8 cellular contexts compared by ENCODE assay signal in genomic region chr12:120726510-120726793, GRCh38. TPM values are rescaled to one million over a fixed set of nuclear protein-coding genes. Genes with fewer than 3 reads are reported as not detected.
A peak's percentile ranks its signal among the peaks of the same experiment; 100 is the strongest.
DNase-seq lines count a peak whose midpoint lies in the region; ATAC-seq, FAIRE-seq and TF ChIP-seq lines count a peak whose summit lies in the region.

No MANE protein-coding gene starts in this region.

- H3K36me3 ChIP-seq in HepG2 (replicated peaks in 1 of 2; ENCODE audit: control insufficient read depth in 1 of 2, insufficient read depth in 2 of 2, low read length in 2 of 2), result peaks cover 10 to 27% of the 10 kb centered on the region in 2 experiments
- peaks cover 43% of the 10 kb centered on the region for H3K36me3 ChIP-seq in suprapubic skin

- TF ChIP-seq POLR2A in HepG2 (IDR thresholded peaks at IDR 0.05; ENCODE audit: insufficient read depth in 1 of 2, low read depth in 2 of 2, low read length in 2 of 2) (no peak), suprapubic skin (IDR thresholded peaks at IDR 0.05) (no peak)

- TF ChIP-seq EP300 in HepG2 (IDR thresholded peaks at IDR 0.05; ENCODE audit: low read depth in 2 of 2, low read length in 2 of 2) (no peak), HepG2 (CRISPR knock-in tag; IDR thresholded peaks at IDR 0.05; ENCODE audit: borderline replicate concordance) (no peak), suprapubic skin (IDR thresholded peaks at IDR 0.05) (no peak)

- H3K4me3 Mint-ChIP-seq in activated CD4-positive, alpha-beta T cell treated with anti-CD3 and anti-CD28 coated beads, Interleukin-2, amount 10 ng/mL, durations not matched to agents 7 days and 5 days, result peak overlapping the region; percentile 94
- peak overlapping the region; percentile 94 for H3K4me3 Mint-ChIP-seq in activated naive CD8-positive, alpha-beta T cell

- ATAC-seq in HepG2 (no peak), GM21390 (IDR thresholded peaks at IDR 0.05; ENCODE audit: unreplicated experiment) (no peak)
- no peak for ATAC-seq in activated CD4-positive, CD25-positive, alpha-beta regulatory T cell treated with anti-CD3 and anti-CD28 coated beads, Interleukin-2, amount 50 U/mL, for 24 hours

- H4K20me1 ChIP-seq in HepG2 (ENCODE audit: insufficient read depth, low read length), result no peaks in the 10 kb centered on the region

- H3K27me3 Mint-ChIP-seq in activated CD4-positive, alpha-beta T cell treated with anti-CD3 and anti-CD28 coated beads, Interleukin-2, amount 10 ng/mL, durations not matched to agents 7 days and 5 days, result no peaks in the 10 kb centered on the region
- no peaks in the 10 kb centered on the region for H3K27me3 Mint-ChIP-seq in activated naive CD8-positive, alpha-beta T cell

- H3K4me2 ChIP-seq in HepG2 (ENCODE audit: low read depth, low read length), result peak overlapping the region; percentile 92

- no peaks in the 10 kb centered on the region for H3K9me3 Mint-ChIP-seq in activated CD4-positive, alpha-beta T cell treated with anti-CD3 and anti-CD28 coated beads, Interleukin-2, amount 10 ng/mL, durations not matched to agents 7 days and 5 days
- H3K9me3 Mint-ChIP-seq in activated naive CD8-positive, alpha-beta T cell (ENCODE audit: low read depth), result no peaks in the 10 kb centered on the region

- peak overlapping the region; percentile 90 for H3K27ac Mint-ChIP-seq in activated CD4-positive, alpha-beta T cell treated with anti-CD3 and anti-CD28 coated beads, Interleukin-2, amount 10 ng/mL, durations not matched to agents 7 days and 5 days
- H3K27ac Mint-ChIP-seq in activated naive CD8-positive, alpha-beta T cell, result peak overlapping the region; percentile 86

- TF ChIP-seq CTCF in HepG2 (CRISPR knock-in tag; IDR thresholded peaks at IDR 0.05) (no peak), suprapubic skin (IDR thresholded peaks at IDR 0.05) (no peak)

- TF ChIP-seq RAD21 in HepG2 (CRISPR knock-in tag; IDR thresholded peaks at IDR 0.05), result no peak

- peaks cover 28% of the 10 kb centered on the region for H3K4me1 Mint-ChIP-seq in activated CD4-positive, alpha-beta T cell treated with anti-CD3 and anti-CD28 coated beads, Interleukin-2, amount 10 ng/mL, durations not matched to agents 7 days and 5 days
- peaks cover 19% of the 10 kb centered on the region for H3K4me1 Mint-ChIP-seq in activated naive CD8-positive, alpha-beta T cell (ENCODE audit: low read depth)

- H3K27ac ChIP-seq in HepG2 (ENCODE audit: extremely low read length, insufficient read depth, low read length), result peak overlapping the region; percentile 72
- no peak overlapping the region for H3K27ac ChIP-seq in suprapubic skin

- peak overlapping the region; percentile 84 for H3K9ac ChIP-seq in HepG2 (ENCODE audit: insufficient read depth, low read depth, low read length)

- peaks cover 8% of the 10 kb centered on the region for H3K79me2 ChIP-seq in HepG2 (ENCODE audit: insufficient read depth, low read length)

- H3K4me3 ChIP-seq in HepG2 (replicated peaks in 1 of 3; ENCODE audit: insufficient read depth in 1 of 3, low read depth in 2 of 3, low read length in 3 of 3) (peak overlapping the region; percentile 68 to 85 (median 80); a peak in 5 of 6 replicates), suprapubic skin (peak overlapping the region; percentile 69)

- POLR2A ChIA-PET in activated CD4-positive, alpha-beta T cell treated with anti-CD3 and anti-CD28 coated beads, Interleukin-2, amount 10 ng/mL, durations not matched to agents 7 days and 5 days (lab: Charles Lee), result no interaction called here
- POLR2A ChIA-PET in HepG2 (lab: Yijun Ruan, JAX), result no interaction called here

- no peak overlapping the region for H2AFZ ChIP-seq in HepG2 (ENCODE audit: low read length)

- in situ Hi-C loops in HepG2 (cut with HindIII; ENCODE audit: extremely low pct_ligation_motif_present, low pct_unique_long_range_greater_than_20kb), result no loop called here

- BruUV-seq in HepG2 (replicated peaks; lab: Mats Ljungman, UMichigan), result TSS peak; percentile 41

- H3K36me3 Mint-ChIP-seq in activated CD4-positive, alpha-beta T cell treated with anti-CD3 and anti-CD28 coated beads, Interleukin-2, amount 10 ng/mL, durations not matched to agents 7 days and 5 days (ENCODE audit: low read depth), result peaks cover 29% of the 10 kb centered on the region
- H3K36me3 Mint-ChIP-seq in activated naive CD8-positive, alpha-beta T cell, result peaks cover 5% of the 10 kb centered on the region

- intact Hi-C loops in HepG2 (cut with micrococcal nuclease; ENCODE audit: unreplicated experiment), result no loop called here

- H3K27me3 ChIP-seq in HepG2 (ENCODE audit: control insufficient read depth in 1 of 2, insufficient read depth in 2 of 2, low read length in 2 of 2) (no peaks in the 10 kb centered on the region), suprapubic skin (no peaks in the 10 kb centered on the region)

- peaks cover 29% of the 10 kb centered on the region for H3K4me1 ChIP-seq in HepG2 (ENCODE audit: insufficient read depth, low read length)
- H3K4me1 ChIP-seq in suprapubic skin, result peaks cover 17% of the 10 kb centered on the region

- 79% methylated on average over 9 of the region's 9 CpGs for WGBS in HepG2 (ENCODE audit: low lambda C conversion rate)
- WGBS in suprapubic skin, result 82% methylated on average over 9 of the region's 9 CpGs

- no peak for DNase-seq in activated CD4-positive, alpha-beta T cell treated with anti-CD3 and anti-CD28 coated beads, Interleukin-2, amount 10 ng/mL, durations not matched to agents 7 days and 5 days
- no peak for DNase-seq in activated CD4-positive, alpha-beta T cell treated with anti-CD3 and anti-CD28 coated beads for 1 hour
- no peak for DNase-seq in HepG2 (ENCODE audit: low spot score)
- no peak for DNase-seq in suprapubic skin (ENCODE audit: low spot score in 2 of 2)
- no peak for DNase-seq in stimulated activated CD4-positive, alpha-beta T cell treated with anti-CD3 and anti-CD28 coated beads, Interleukin-4, amount 100 ng/mL, for 1 hour

- CTCF ChIA-PET in activated CD4-positive, alpha-beta T cell treated with anti-CD3 and anti-CD28 coated beads, Interleukin-2, amount 10 ng/mL, durations not matched to agents 7 days and 5 days (lab: Charles Lee), result no interaction called here
- CTCF ChIA-PET in HepG2 (lab: Yijun Ruan, JAX; ENCODE audit: low intra/inter-chr PET ratio, low total read pairs), result no interaction called here

- no peak for FAIRE-seq in HepG2 (lab: Jason Lieb, UNC)

- no peaks in the 10 kb centered on the region for H3K9me3 ChIP-seq in HepG2 (ENCODE audit: low read length)
- no peaks in the 10 kb centered on the region for H3K9me3 ChIP-seq in suprapubic skin

RNA-seq across cellular contexts. Expression of gene ACADS, which starts 0.8 kb away (rescaled TPM):
- 10 to 100 TPM; 15.5 to 20.1 TPM for total RNA-seq in activated CD4-positive, alpha-beta T cell treated with anti-CD3 and anti-CD28 coated beads, Interleukin-2, amount 10 ng/mL, durations not matched to agents 7 days and 5 days
- total RNA-seq in HepG2 (2016; rRNA removed; fragmentation: Illumina TruSeq; extraction: Trizol) (22.4 and 27.7 TPM in 2 replicates), suprapubic skin (10 to 100 TPM; 19.6 to 27.6 (median 24.4) TPM)
- total RNA-seq in HepG2 (2016; cell fraction: cytosol; rRNA removed; fragmentation: Illumina TruSeq; extraction: Trizol; ENCODE audit: low read depth), result 6.0 and 6.3 TPM in 2 replicates
- total RNA-seq in HepG2 (2016; cell fraction: insoluble cytoplasmic fraction; rRNA removed; fragmentation: Illumina TruSeq; extraction: Trizol), result 23.1 and 29.1 TPM in 2 replicates
- 9.4 and 9.6 TPM in 2 replicates for total RNA-seq in HepG2 (2016; cell fraction: membrane; rRNA removed; fragmentation: Illumina TruSeq; extraction: Trizol)
- 15.4 and 17.9 TPM in 2 replicates for total RNA-seq in HepG2 (2016; cell fraction: nucleus; rRNA removed; fragmentation: Illumina TruSeq; extraction: Trizol)
- 17.4 and 25.4 TPM in 2 replicates for polyA plus RNA-seq in HepG2 (2011; rRNA removed)
- 18.0 and 24.2 TPM in 2 replicates for polyA plus RNA-seq in HepG2 (2011; cell fraction: cytosol; rRNA removed)
- polyA plus RNA-seq in HepG2 (2011; cell fraction: nucleus; rRNA removed), result 56.5 and 57.9 TPM in 2 replicates
- polyA plus RNA-seq in HepG2 (2012), result 16.1 and 18.5 TPM in 2 replicates
- polyA plus RNA-seq in HepG2 (2016; cell fraction: cytosol; fragmentation: Illumina TruSeq; extraction: Trizol; ENCODE audit: low read depth), result 4.5 and 4.6 TPM in 2 replicates
- polyA plus RNA-seq in HepG2 (2016; cell fraction: insoluble cytoplasmic fraction; fragmentation: Illumina TruSeq; extraction: Trizol; ENCODE audit: low read depth), result 17.0 and 22.0 TPM in 2 replicates
- 5.6 and 5.7 TPM in 2 replicates for polyA plus RNA-seq in HepG2 (2016; cell fraction: membrane; fragmentation: Illumina TruSeq; extraction: Trizol; ENCODE audit: low read depth)
- polyA plus RNA-seq in HepG2 (2016; cell fraction: nucleus; fragmentation: Illumina TruSeq; extraction: Trizol; ENCODE audit: insufficient read depth, low read depth), result 30.9 and 31.9 TPM in 2 replicates
- 6.9 and 23.2 TPM in 2 replicates for polyA minus RNA-seq in HepG2 (2011; rRNA and poly(A)+ RNA removed; ENCODE audit: low replicate concordance)
- 15.2 and 16.1 TPM in 2 replicates for polyA minus RNA-seq in HepG2 (2011; cell fraction: cytosol; rRNA and poly(A)+ RNA removed)
- polyA minus RNA-seq in HepG2 (2011; cell fraction: nucleus; rRNA and poly(A)+ RNA removed), result 9.3 and 10.6 TPM in 2 replicates

RNA-seq across cellular contexts. Expression of gene UNC119B, which starts 16.2 kb away (rescaled TPM):
- 10 to 100 TPM; 18.3 to 21.7 TPM for total RNA-seq in activated CD4-positive, alpha-beta T cell treated with anti-CD3 and anti-CD28 coated beads, Interleukin-2, amount 10 ng/mL, durations not matched to agents 7 days and 5 days
- 19.6 and 30.7 TPM in 2 replicates for total RNA-seq in HepG2 (2016; rRNA removed; fragmentation: Illumina TruSeq; extraction: Trizol)
- 4.9 and 5.2 TPM in 2 replicates for total RNA-seq in HepG2 (2016; cell fraction: cytosol; rRNA removed; fragmentation: Illumina TruSeq; extraction: Trizol; ENCODE audit: low read depth)
- 20.3 and 28.2 TPM in 2 replicates for total RNA-seq in HepG2 (2016; cell fraction: insoluble cytoplasmic fraction; rRNA removed; fragmentation: Illumina TruSeq; extraction: Trizol)
- total RNA-seq in HepG2 (2016; cell fraction: membrane; rRNA removed; fragmentation: Illumina TruSeq; extraction: Trizol), result 13.5 and 13.6 TPM in 2 replicates
- total RNA-seq in HepG2 (2016; cell fraction: nucleus; rRNA removed; fragmentation: Illumina TruSeq; extraction: Trizol), result 15.8 and 19.8 TPM in 2 replicates
- polyA plus RNA-seq in HepG2 (2011; rRNA removed), result 18.6 and 19.7 TPM in 2 replicates
- 14.9 and 17.8 TPM in 2 replicates for polyA plus RNA-seq in HepG2 (2011; cell fraction: cytosol; rRNA removed)
- 19.3 and 19.7 TPM in 2 replicates for polyA plus RNA-seq in HepG2 (2011; cell fraction: nucleus; rRNA removed)
- 16.7 and 17.6 TPM in 2 replicates for polyA plus RNA-seq in HepG2 (2012)
- polyA plus RNA-seq in HepG2 (2016; cell fraction: cytosol; fragmentation: Illumina TruSeq; extraction: Trizol; ENCODE audit: low read depth), result 3.8 and 4.1 TPM in 2 replicates
- polyA plus RNA-seq in HepG2 (2016; cell fraction: insoluble cytoplasmic fraction; fragmentation: Illumina TruSeq; extraction: Trizol; ENCODE audit: low read depth), result 27.6 and 27.9 TPM in 2 replicates
- 9.0 TPM in 2 replicates for polyA plus RNA-seq in HepG2 (2016; cell fraction: membrane; fragmentation: Illumina TruSeq; extraction: Trizol; ENCODE audit: low read depth)
- polyA plus RNA-seq in HepG2 (2016; cell fraction: nucleus; fragmentation: Illumina TruSeq; extraction: Trizol; ENCODE audit: insufficient read depth, low read depth), result 25.6 and 26.1 TPM in 2 replicates
- 27.6 and 29.3 TPM in 2 replicates for polyA minus RNA-seq in HepG2 (2011; rRNA and poly(A)+ RNA removed; ENCODE audit: low replicate concordance)
- 14.1 and 15.8 TPM in 2 replicates for polyA minus RNA-seq in HepG2 (2011; cell fraction: cytosol; rRNA and poly(A)+ RNA removed)
- 11.6 and 11.8 TPM in 2 replicates for polyA minus RNA-seq in HepG2 (2011; cell fraction: nucleus; rRNA and poly(A)+ RNA removed)
- 10 to 100 TPM; 14.2 to 27.6 (median 19.3) TPM for total RNA-seq in suprapubic skin

RNA-seq across cellular contexts. Expression of gene MLEC, which starts 39.5 kb away (rescaled TPM):
- 10 to 100 TPM; 80.5 to 94.4 TPM for total RNA-seq in activated CD4-positive, alpha-beta T cell treated with anti-CD3 and anti-CD28 coated beads, Interleukin-2, amount 10 ng/mL, durations not matched to agents 7 days and 5 days
- 95.5 and 156 TPM in 2 replicates for total RNA-seq in HepG2 (2016; rRNA removed; fragmentation: Illumina TruSeq; extraction: Trizol)
- 31.1 and 43.3 TPM in 2 replicates for total RNA-seq in HepG2 (2016; cell fraction: cytosol; rRNA removed; fragmentation: Illumina TruSeq; extraction: Trizol; ENCODE audit: low read depth)
- total RNA-seq in HepG2 (2016; cell fraction: insoluble cytoplasmic fraction; rRNA removed; fragmentation: Illumina TruSeq; extraction: Trizol), result 92.5 and 153 TPM in 2 replicates
- total RNA-seq in HepG2 (2016; cell fraction: membrane; rRNA removed; fragmentation: Illumina TruSeq; extraction: Trizol), result 74.8 and 84.9 TPM in 2 replicates
- 133 and 164 TPM in 2 replicates for total RNA-seq in HepG2 (2016; cell fraction: nucleus; rRNA removed; fragmentation: Illumina TruSeq; extraction: Trizol)
- polyA plus RNA-seq in HepG2 (2011; rRNA removed), result 35.3 and 49.8 TPM in 2 replicates
- polyA plus RNA-seq in HepG2 (2011; cell fraction: cytosol; rRNA removed), result 26.8 and 37.8 TPM in 2 replicates
- polyA plus RNA-seq in HepG2 (2011; cell fraction: nucleus; rRNA removed), result 18.9 and 25.8 TPM in 2 replicates
- 53.8 and 55.5 TPM in 2 replicates for polyA plus RNA-seq in HepG2 (2012)
- polyA plus RNA-seq in HepG2 (2016; cell fraction: cytosol; fragmentation: Illumina TruSeq; extraction: Trizol; ENCODE audit: low read depth), result 50.6 and 60.4 TPM in 2 replicates
- polyA plus RNA-seq in HepG2 (2016; cell fraction: insoluble cytoplasmic fraction; fragmentation: Illumina TruSeq; extraction: Trizol; ENCODE audit: low read depth), result 79.3 and 82.1 TPM in 2 replicates
- polyA plus RNA-seq in HepG2 (2016; cell fraction: membrane; fragmentation: Illumina TruSeq; extraction: Trizol; ENCODE audit: low read depth), result 61.3 and 75.0 TPM in 2 replicates
- polyA plus RNA-seq in HepG2 (2016; cell fraction: nucleus; fragmentation: Illumina TruSeq; extraction: Trizol; ENCODE audit: insufficient read depth, low read depth), result 177 and 196 TPM in 2 replicates
- 39.9 and 58.9 TPM in 2 replicates for polyA minus RNA-seq in HepG2 (2011; rRNA and poly(A)+ RNA removed; ENCODE audit: low replicate concordance)
- 37.0 and 60.4 TPM in 2 replicates for polyA minus RNA-seq in HepG2 (2011; cell fraction: cytosol; rRNA and poly(A)+ RNA removed)
- polyA minus RNA-seq in HepG2 (2011; cell fraction: nucleus; rRNA and poly(A)+ RNA removed), result 19.3 and 30.8 TPM in 2 replicates
- 10 to 100 TPM; 34.8 to 72.6 (median 60.4) TPM for total RNA-seq in suprapubic skin
